Comparison of ENCODE assay signal across 12 cellular contexts in the genomic region with DNA sequence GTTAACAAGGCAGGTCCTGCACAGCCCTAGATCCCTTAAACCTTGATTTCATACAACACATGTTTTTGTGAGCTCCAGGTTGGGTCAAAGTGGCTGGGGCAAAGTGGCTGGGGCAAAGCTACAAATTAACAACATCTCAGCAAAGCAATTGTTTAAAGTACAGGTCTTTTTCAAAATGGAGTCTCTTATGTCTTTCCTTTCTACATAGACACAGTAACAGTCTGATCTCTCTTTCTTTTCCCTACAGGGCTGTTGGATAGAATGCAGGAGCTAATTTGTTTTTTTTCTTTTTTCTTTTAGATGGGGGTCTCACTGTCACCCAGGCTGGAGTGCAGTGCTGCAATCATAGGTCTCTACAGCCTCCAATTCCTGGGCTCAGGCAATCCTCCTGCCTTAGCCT. TPM values are rescaled to one million over a fixed set of nuclear protein-coding genes. Genes with fewer than 3 reads are reported as not detected.
DNase-seq lines count a peak whose midpoint lies in the region; ATAC-seq, FAIRE-seq and TF ChIP-seq lines count a peak whose summit lies in the region.
"Not testable (repeated sequence)": the region's sequence is repeated elsewhere in the genome, so short reads cannot be mapped to it uniquely, and the experiment has no call there.
"Had no signal": no experiment of that assay in that cellular context is flagged by ENCODE, and none has a peak within 500 bp of the region (broad histone marks: within the 10 kb centered on the region; RNA-seq: fewer than 3 reads in every experiment).

No MANE protein-coding gene starts in this region.

- not testable (repeated sequence) for TF ChIP-seq RAD21 in HepG2 (CRISPR knock-in tag; IDR thresholded peaks at IDR 0.05)

- H3K4me2 ChIP-seq in HepG2 (ENCODE audit: low read depth, low read length) = not testable (repeated sequence)

- H3K27ac ChIP-seq in Peyer's patch (peak overlapping the region in 3 of 4 donors; percentile 59 to 92 (median 91)), gastroesophageal sphincter (peak overlapping the region in 3 of 4 donors; percentile 86 to 97 (median 92)), psoas muscle (peak overlapping the region; percentile 88), stomach smooth muscle (ENCODE audit: low read length) (peak overlapping the region; percentile 92), upper lobe of right lung (peak overlapping the region; percentile 88)
- not testable (repeated sequence) for H3K27ac ChIP-seq in HepG2 (ENCODE audit: extremely low read length, insufficient read depth, low read length)

- POLR2A ChIA-PET in HepG2 (lab: Yijun Ruan, JAX) = not testable (repeated sequence)

- not testable (repeated sequence) for H3K9me3 ChIP-seq in Peyer's patch; gastroesophageal sphincter; HepG2 (ENCODE audit: low read length); psoas muscle; stomach smooth muscle (ENCODE audit: control insufficient read depth in 2 of 2, low read length in 2 of 2); upper lobe of right lung

- H3K4me1 ChIP-seq in Peyer's patch = peaks cover 0 to 30% (median 0%) of the 10 kb centered on the region in 4 donors
- peaks cover 7 to 36% (median 16%) of the 10 kb centered on the region in 3 donors for H3K4me1 ChIP-seq in gastroesophageal sphincter
- not testable (repeated sequence) for H3K4me1 ChIP-seq in HepG2 (ENCODE audit: insufficient read depth, low read length)
- peaks cover 20% of the 10 kb centered on the region for H3K4me1 ChIP-seq in psoas muscle
- peaks cover 22% of the 10 kb centered on the region for H3K4me1 ChIP-seq in stomach smooth muscle (ENCODE audit: control insufficient read depth, insufficient read depth, low read length)
- peaks cover 34% of the 10 kb centered on the region for H3K4me1 ChIP-seq in upper lobe of right lung

- not testable (repeated sequence) for H3K36me3 ChIP-seq in Peyer's patch; gastroesophageal sphincter; HepG2 (replicated peaks in 1 of 2; ENCODE audit: control insufficient read depth in 1 of 2, insufficient read depth in 2 of 2, low read length in 2 of 2); psoas muscle (ENCODE audit: insufficient read depth in 1 of 2, low read depth in 1 of 2); stomach smooth muscle (ENCODE audit: control insufficient read depth in 2 of 2, insufficient read depth in 2 of 2, low read length in 2 of 2); upper lobe of right lung

- H3K9ac ChIP-seq in HepG2 (ENCODE audit: insufficient read depth, low read depth, low read length); stomach smooth muscle (ENCODE audit: low read length in 2 of 2): not testable (repeated sequence)

- DNase-seq in Peyer's patch; HepG2 (ENCODE audit: low spot score); psoas muscle; upper lobe of right lung: not testable (repeated sequence)

- not testable (repeated sequence) for H3K27me3 ChIP-seq in Peyer's patch; gastroesophageal sphincter; psoas muscle (ENCODE audit: insufficient read depth in 3 of 3, low read length in 2 of 3); stomach smooth muscle (ENCODE audit: control insufficient read depth in 1 of 2, insufficient read depth in 2 of 2, low read length in 2 of 2); upper lobe of right lung
- peaks cover 3 to 16% of the 10 kb centered on the region in 2 experiments; a peak in 4 of 5 replicates for H3K27me3 ChIP-seq in HepG2 (ENCODE audit: control insufficient read depth in 1 of 2, insufficient read depth in 2 of 2, low read length in 2 of 2)

- intact Hi-C loops in HepG2 (cut with micrococcal nuclease; ENCODE audit: unreplicated experiment); upper lobe of right lung (cut with DNase I): not testable (repeated sequence)
- intact Hi-C loops in psoas muscle (cut with DNase I) = loop anchor here in 1 of 2 donors (10.0 kb wide), 1 partner anchor 85 kb away; no protein-coding TSS in a partner anchor

- TF ChIP-seq CTCF in Peyer's patch (IDR thresholded peaks at IDR 0.05); brain (conservative IDR thresholded peaks at IDR 0.05); gastroesophageal sphincter (IDR thresholded peaks at IDR 0.05); HepG2 (CRISPR knock-in tag; IDR thresholded peaks at IDR 0.05); psoas muscle (IDR thresholded peaks at IDR 0.05); upper lobe of right lung (IDR thresholded peaks at IDR 0.05): not testable (repeated sequence)

- not testable (repeated sequence) for BruUV-seq in HepG2 (replicated peaks; lab: Mats Ljungman, UMichigan)

- H3K36me3 Mint-ChIP-seq in brain = not testable (repeated sequence)

- H3K27ac Mint-ChIP-seq in brain = peak overlapping the region in 3 of 5 experiments; percentile 29 to 100 (median 56)

- H3K4me3 Mint-ChIP-seq in brain = not testable (repeated sequence)

- peaks cover 21% of the 10 kb centered on the region for H3K4me1 Mint-ChIP-seq in brain

- H2AFZ ChIP-seq in HepG2 (ENCODE audit: low read length) = not testable (repeated sequence)

- TF ChIP-seq POLR2A in Peyer's patch (IDR thresholded peaks at IDR 0.05); gastroesophageal sphincter (IDR thresholded peaks at IDR 0.05); HepG2 (IDR thresholded peaks at IDR 0.05; ENCODE audit: insufficient read depth in 1 of 2, low read depth in 2 of 2, low read length in 2 of 2): not testable (repeated sequence)

- in situ Hi-C loops in HepG2 (cut with HindIII; ENCODE audit: extremely low pct_ligation_motif_present, low pct_unique_long_range_greater_than_20kb) = not testable (repeated sequence)

- FAIRE-seq in HepG2 (lab: Jason Lieb, UNC) = not testable (repeated sequence)

- H3K79me2 ChIP-seq in HepG2 (ENCODE audit: insufficient read depth, low read length) = not testable (repeated sequence)

- TF ChIP-seq EP300 in gastroesophageal sphincter (IDR thresholded peaks at IDR 0.05); HepG2 (IDR thresholded peaks at IDR 0.05; ENCODE audit: low read depth in 2 of 2, low read length in 2 of 2); HepG2 (CRISPR knock-in tag; IDR thresholded peaks at IDR 0.05; ENCODE audit: borderline replicate concordance): not testable (repeated sequence)

- H4K20me1 ChIP-seq in HepG2 (ENCODE audit: insufficient read depth, low read length) = not testable (repeated sequence)

- H3K27me3 Mint-ChIP-seq in brain = peaks cover 10% of the 10 kb centered on the region

- CTCF ChIA-PET in HepG2 (lab: Yijun Ruan, JAX; ENCODE audit: low intra/inter-chr PET ratio, low total read pairs) = not testable (repeated sequence)

- H3K9me3 Mint-ChIP-seq in brain = not testable (repeated sequence)

- ATAC-seq in gastroesophageal sphincter, HepG2, psoas muscle, upper lobe of right lung: not testable (repeated sequence)

- H3K4me3 ChIP-seq in Peyer's patch; gastroesophageal sphincter; HepG2 (replicated peaks in 1 of 3; ENCODE audit: insufficient read depth in 1 of 3, low read depth in 2 of 3, low read length in 3 of 3); psoas muscle; stomach smooth muscle (ENCODE audit: low read length in 2 of 2); upper lobe of right lung: not testable (repeated sequence)

RNA-seq across cellular contexts. Expression of gene TVP23A, which starts 11.6 kb away (rescaled TPM):
- 1 to 10 TPM in 2 of 4 donors, not detected in 2; 1.1 to 3.3 TPM for total RNA-seq in Peyer's patch
- polyA plus RNA-seq in brain (ENCODE audit: insufficient read depth, low read depth, low replicate concordance) = 1.1 TPM
- under 1 TPM in 3 of 4 donors, not detected in 1; 0.16 to 0.54 (median 0.23) TPM for total RNA-seq in gastroesophageal sphincter
- not detected in 2 replicates for total RNA-seq in HepG2 (2016; rRNA removed; fragmentation: Illumina TruSeq; extraction: Trizol)
- not detected in 2 replicates for total RNA-seq in HepG2 (2016; cell fraction: cytosol; rRNA removed; fragmentation: Illumina TruSeq; extraction: Trizol; ENCODE audit: low read depth)
- total RNA-seq in HepG2 (2016; cell fraction: insoluble cytoplasmic fraction; rRNA removed; fragmentation: Illumina TruSeq; extraction: Trizol) = 0.17 TPM in 1 of 2 replicates, not detected in the other
- total RNA-seq in HepG2 (2016; cell fraction: membrane; rRNA removed; fragmentation: Illumina TruSeq; extraction: Trizol) = not detected in 2 replicates
- total RNA-seq in HepG2 (2016; cell fraction: nucleus; rRNA removed; fragmentation: Illumina TruSeq; extraction: Trizol) = not detected in 2 replicates
- polyA plus RNA-seq in HepG2 (2011; rRNA removed) = 0.01 TPM in 1 of 2 replicates, not detected in the other
- polyA plus RNA-seq in HepG2 (2011; cell fraction: cytosol; rRNA removed) = not detected in 2 replicates
- polyA plus RNA-seq in HepG2 (2011; cell fraction: nucleus; rRNA removed) = not detected in 2 replicates
- 0.64 TPM in 2 replicates for polyA plus RNA-seq in HepG2 (2012)
- not detected in 2 replicates for polyA plus RNA-seq in HepG2 (2016; cell fraction: cytosol; fragmentation: Illumina TruSeq; extraction: Trizol; ENCODE audit: low read depth)
- polyA plus RNA-seq in HepG2 (2016; cell fraction: insoluble cytoplasmic fraction; fragmentation: Illumina TruSeq; extraction: Trizol; ENCODE audit: low read depth) = not detected in 2 replicates
- polyA plus RNA-seq in HepG2 (2016; cell fraction: membrane; fragmentation: Illumina TruSeq; extraction: Trizol; ENCODE audit: low read depth) = not detected in 2 replicates
- not detected in 2 replicates for polyA plus RNA-seq in HepG2 (2016; cell fraction: nucleus; fragmentation: Illumina TruSeq; extraction: Trizol; ENCODE audit: insufficient read depth, low read depth)
- polyA minus RNA-seq in HepG2 (2011; rRNA and poly(A)+ RNA removed; ENCODE audit: low replicate concordance) = not detected in 2 replicates
- not detected in 2 replicates for polyA minus RNA-seq in HepG2 (2011; cell fraction: cytosol; rRNA and poly(A)+ RNA removed)
- not detected in 2 replicates for polyA minus RNA-seq in HepG2 (2011; cell fraction: nucleus; rRNA and poly(A)+ RNA removed)
- under 1 TPM in 2 of 4 donors, not detected in 2; 0.07 to 0.13 TPM for total RNA-seq in psoas muscle
- polyA plus RNA-seq in psoas muscle = under 1 TPM in 2 of 3 donors, not detected in 1; 0.01 to 0.04 TPM
- total RNA-seq in upper lobe of right lung = 0.69 TPM
- total RNA-seq: A172; CD4-positive, alpha-beta memory T cell; G401; GM23248 had no signal

RNA-seq across cellular contexts. Expression of gene CIITA, which starts 46.8 kb away (rescaled TPM):
- 100 to 1,000 TPM in 1 of 4 donors, 10 to 100 TPM in 3; 27.7 to 107 (median 60.9) TPM for total RNA-seq in Peyer's patch
- polyA plus RNA-seq in brain (ENCODE audit: insufficient read depth, low read depth, low replicate concordance) = 0.75 TPM
- 10 to 100 TPM in 1 of 4 donors, 1 to 10 TPM in 3; 4.3 to 26.5 (median 7.4) TPM for total RNA-seq in gastroesophageal sphincter
- total RNA-seq in HepG2 (2016; rRNA removed; fragmentation: Illumina TruSeq; extraction: Trizol) = 0.09 and 0.11 TPM in 2 replicates
- total RNA-seq in HepG2 (2016; cell fraction: cytosol; rRNA removed; fragmentation: Illumina TruSeq; extraction: Trizol; ENCODE audit: low read depth) = 0.09 TPM in 1 of 2 replicates, not detected in the other
- 0.10 and 0.13 TPM in 2 replicates for total RNA-seq in HepG2 (2016; cell fraction: insoluble cytoplasmic fraction; rRNA removed; fragmentation: Illumina TruSeq; extraction: Trizol)
- total RNA-seq in HepG2 (2016; cell fraction: membrane; rRNA removed; fragmentation: Illumina TruSeq; extraction: Trizol) = 0.09 and 0.21 TPM in 2 replicates
- 0.19 TPM in 1 of 2 replicates, not detected in the other for total RNA-seq in HepG2 (2016; cell fraction: nucleus; rRNA removed; fragmentation: Illumina TruSeq; extraction: Trizol)
- 0.05 and 0.08 TPM in 2 replicates for polyA plus RNA-seq in HepG2 (2011; rRNA removed)
- polyA plus RNA-seq in HepG2 (2011; cell fraction: cytosol; rRNA removed) = 0.10 and 0.11 TPM in 2 replicates
- polyA plus RNA-seq in HepG2 (2011; cell fraction: nucleus; rRNA removed) = 0.28 and 0.47 TPM in 2 replicates
- polyA plus RNA-seq in HepG2 (2012) = 0.36 and 0.56 TPM in 2 replicates
- polyA plus RNA-seq in HepG2 (2016; cell fraction: cytosol; fragmentation: Illumina TruSeq; extraction: Trizol; ENCODE audit: low read depth) = 0.11 and 0.14 TPM in 2 replicates
- 0.13 TPM in 1 of 2 replicates, not detected in the other for polyA plus RNA-seq in HepG2 (2016; cell fraction: insoluble cytoplasmic fraction; fragmentation: Illumina TruSeq; extraction: Trizol; ENCODE audit: low read depth)
- polyA plus RNA-seq in HepG2 (2016; cell fraction: membrane; fragmentation: Illumina TruSeq; extraction: Trizol; ENCODE audit: low read depth) = 0.24 TPM in 1 of 2 replicates, not detected in the other
- 0.15 TPM in 1 of 2 replicates, not detected in the other for polyA plus RNA-seq in HepG2 (2016; cell fraction: nucleus; fragmentation: Illumina TruSeq; extraction: Trizol; ENCODE audit: insufficient read depth, low read depth)
- polyA minus RNA-seq in HepG2 (2011; rRNA and poly(A)+ RNA removed; ENCODE audit: low replicate concordance) = 0.06 and 1.5 TPM in 2 replicates
- 0.26 TPM in 1 of 2 replicates, not detected in the other for polyA minus RNA-seq in HepG2 (2011; cell fraction: cytosol; rRNA and poly(A)+ RNA removed)
- 0.12 and 0.26 TPM in 2 replicates for polyA minus RNA-seq in HepG2 (2011; cell fraction: nucleus; rRNA and poly(A)+ RNA removed)
- total RNA-seq in psoas muscle = 10 to 100 TPM in 1 of 4 donors, 1 to 10 TPM in 3; 2.9 to 13.8 (median 5.2) TPM
- 10 to 100 TPM in 1 of 3 donors, 1 to 10 TPM in 2; 2.3 to 15.3 (median 4.1) TPM for polyA plus RNA-seq in psoas muscle
- 78.9 TPM for total RNA-seq in upper lobe of right lung
- total RNA-seq: G401, GM23248, H7 had no signal
